8 cellular contexts compared by ENCODE assay signal in the genomic region with DNA sequence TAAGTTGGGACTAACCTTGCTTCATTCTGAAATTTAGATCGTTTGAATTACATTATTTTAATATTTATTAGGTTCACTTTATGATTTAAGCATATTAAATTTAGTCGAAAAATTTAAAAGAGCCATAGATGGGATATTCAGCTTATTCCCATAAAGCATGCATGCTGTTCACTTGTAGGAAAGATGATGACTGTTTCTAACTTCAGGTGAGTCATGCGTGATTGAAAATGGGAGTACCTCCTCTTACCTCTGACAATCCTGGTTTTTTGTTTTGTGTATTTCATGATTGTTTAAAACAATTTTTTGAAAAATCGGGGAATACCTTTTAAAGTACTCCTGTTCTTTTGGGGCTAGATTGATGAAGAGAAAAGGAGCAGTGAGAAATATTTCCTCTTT. TPM values are rescaled to one million over a fixed set of nuclear protein-coding genes. Genes with fewer than 3 reads are reported as not detected.
A peak's percentile ranks its signal among the peaks of the same experiment; 100 is the strongest.
DNase-seq lines count a peak whose midpoint lies in the region; ATAC-seq and TF ChIP-seq lines count a peak whose summit lies in the region.

No MANE protein-coding gene starts in this region.

- H2AFZ ChIP-seq in OCI-LY1 (ENCODE audit: low read length) (no peak overlapping the region), osteoblast (ENCODE audit: low read length) (no peak overlapping the region)

- H3K27ac Mint-ChIP-seq in endothelial cell (ENCODE audit: unreplicated experiment), result peak overlapping the region; percentile 99

- H3K27me3 ChIP-seq in DOHH2 (ENCODE audit: control insufficient read depth, low read length) (no peaks in the 10 kb centered on the region), OCI-LY1 (ENCODE audit: insufficient read depth, low read length) (no peaks in the 10 kb centered on the region), osteoblast (ENCODE audit: insufficient read depth, low read length) (no peaks in the 10 kb centered on the region)

- H4K20me1 ChIP-seq in DOHH2 (ENCODE audit: control insufficient read depth, insufficient read depth, low read depth, low read length) (peaks cover 12% of the 10 kb centered on the region; the same call in 1 of the 2 replicates), OCI-LY1 (ENCODE audit: insufficient read depth, low read length) (no peaks in the 10 kb centered on the region), osteoblast (ENCODE audit: insufficient read depth, low read length) (peaks cover 46% of the 10 kb centered on the region)

- H3K36me3 Mint-ChIP-seq in endothelial cell (ENCODE audit: low read depth, unreplicated experiment), result peaks cover 10% of the 10 kb centered on the region

- H3K27ac ChIP-seq in DOHH2 (ENCODE audit: low read depth, low read length), result peak overlapping the region; percentile 87
- H3K27ac ChIP-seq in OCI-LY1 (ENCODE audit: low read depth, low read length, poor library complexity, severe bottlenecking), result no peak overlapping the region
- peak overlapping the region; percentile 76 for H3K27ac ChIP-seq in osteoblast (ENCODE audit: low read depth, low read length)

- peak overlapping the region; percentile 89 for H3K9ac ChIP-seq in OCI-LY1 (ENCODE audit: low read length)

- H3K27me3 Mint-ChIP-seq in endothelial cell (ENCODE audit: unreplicated experiment), result peaks cover 6% of the 10 kb centered on the region

- peaks cover 63% of the 10 kb centered on the region for H3K36me3 ChIP-seq in DOHH2 (ENCODE audit: control insufficient read depth, low read length)
- peaks cover 7% of the 10 kb centered on the region; the same call in 1 of the 2 replicates for H3K36me3 ChIP-seq in OCI-LY1 (ENCODE audit: insufficient read depth, low read length)
- H3K36me3 ChIP-seq in osteoblast (ENCODE audit: insufficient read depth, low read length), result no peaks in the 10 kb centered on the region

- no peak for ATAC-seq in GM19467 (IDR thresholded peaks at IDR 0.05; ENCODE audit: unreplicated experiment)
- no peak for ATAC-seq in GM18870 (IDR thresholded peaks at IDR 0.05; ENCODE audit: unreplicated experiment)
- no peak for ATAC-seq in omental fat pad (ENCODE audit: low FRiP score)

- TF ChIP-seq CTCF in DOHH2 (IDR thresholded peaks at IDR 0.05; ENCODE audit: low read depth, low read length, poor library complexity, severe bottlenecking) (no peak), OCI-LY1 (IDR thresholded peaks at IDR 0.05; ENCODE audit: low read length) (no peak), endothelial cell (IDR thresholded peaks at IDR 0.05; ENCODE audit: unreplicated experiment) (no peak), osteoblast (IDR thresholded peaks at IDR 0.05; ENCODE audit: extremely low read depth, low read depth, low read length) (no peak), omental fat pad (IDR thresholded peaks at IDR 0.05) (no peak)

- H3K4me2 ChIP-seq in DOHH2 (ENCODE audit: low read length) (peak overlapping the region; percentile 99), OCI-LY1 (ENCODE audit: low read length) (peak overlapping the region; percentile 98), osteoblast (ENCODE audit: insufficient read depth, low read length) (peak overlapping the region; percentile 97)

- peak overlapping the region; percentile 74 for H3K4me3 ChIP-seq in DOHH2 (ENCODE audit: low read length)
- H3K4me3 ChIP-seq in OCI-LY1 (ENCODE audit: low read depth, low read length, poor library complexity, severe bottlenecking), result peak overlapping the region; percentile 96
- peak overlapping the region; percentile 98 for H3K4me3 ChIP-seq in osteoblast (ENCODE audit: insufficient read depth, low read length)

- H3K79me2 ChIP-seq in DOHH2 (ENCODE audit: control insufficient read depth, low read length) (peaks cover 81% of the 10 kb centered on the region), OCI-LY1 (ENCODE audit: insufficient read depth, low read length) (peaks cover 37% of the 10 kb centered on the region), osteoblast (ENCODE audit: insufficient read depth, low read length) (peaks cover 75% of the 10 kb centered on the region)

- no peaks in the 10 kb centered on the region for H3K9me3 Mint-ChIP-seq in endothelial cell (ENCODE audit: unreplicated experiment)

- H3K4me1 Mint-ChIP-seq in endothelial cell (ENCODE audit: unreplicated experiment), result peaks cover 39% of the 10 kb centered on the region

- H3K9me2 ChIP-seq in DOHH2 (replicated peaks; ENCODE audit: control insufficient read depth, low read length) (no peaks in the 10 kb centered on the region), OCI-LY1 (ENCODE audit: low read depth, low read length) (no peaks in the 10 kb centered on the region)

- peaks cover 10% of the 10 kb centered on the region for H3F3A ChIP-seq in DOHH2 (ENCODE audit: control insufficient read depth, insufficient read depth)
- H3F3A ChIP-seq in OCI-LY1 (ENCODE audit: insufficient read depth, low read length), result no peaks in the 10 kb centered on the region

- H3K4me1 ChIP-seq in DOHH2 (ENCODE audit: control insufficient read depth, low read length) (peaks cover 32% of the 10 kb centered on the region), OCI-LY1 (ENCODE audit: insufficient read depth, low read length, severe bottlenecking) (peaks cover 32% of the 10 kb centered on the region), osteoblast (ENCODE audit: insufficient read depth, low read length) (peaks cover 28% of the 10 kb centered on the region)

- peak overlapping the region; percentile 100 for H3K4me3 Mint-ChIP-seq in endothelial cell (ENCODE audit: unreplicated experiment)

- DNase-seq in endothelial cell (ENCODE audit: low spot score) (no peak), osteoblast (ENCODE audit: insufficient read length, low spot score, missing footprints) (no peak), DMS153 (lab: John Stamatoyannopoulos, UW) (no peak), omental fat pad (ENCODE audit: low spot score) (no peak)

- no peaks in the 10 kb centered on the region for H3K9me3 ChIP-seq in DOHH2 (ENCODE audit: control insufficient read depth, insufficient read depth, low read length)
- no peaks in the 10 kb centered on the region for H3K9me3 ChIP-seq in OCI-LY1 (ENCODE audit: low read length)
- H3K9me3 ChIP-seq in osteoblast (ENCODE audit: low read depth, low read length), result no peaks in the 10 kb centered on the region

RNA-seq across cellular contexts. Expression of a gene that starts 1.4 kb away (rescaled TPM):
- total RNA-seq in endothelial cell (ENCODE audit: unreplicated experiment) (52.5 TPM), osteoblast (61.5 and 63.4 TPM in 2 replicates), omental fat pad (10 to 100 TPM; 37.6 to 52.8 (median 43.8) TPM)
